In the genomic region with DNA sequence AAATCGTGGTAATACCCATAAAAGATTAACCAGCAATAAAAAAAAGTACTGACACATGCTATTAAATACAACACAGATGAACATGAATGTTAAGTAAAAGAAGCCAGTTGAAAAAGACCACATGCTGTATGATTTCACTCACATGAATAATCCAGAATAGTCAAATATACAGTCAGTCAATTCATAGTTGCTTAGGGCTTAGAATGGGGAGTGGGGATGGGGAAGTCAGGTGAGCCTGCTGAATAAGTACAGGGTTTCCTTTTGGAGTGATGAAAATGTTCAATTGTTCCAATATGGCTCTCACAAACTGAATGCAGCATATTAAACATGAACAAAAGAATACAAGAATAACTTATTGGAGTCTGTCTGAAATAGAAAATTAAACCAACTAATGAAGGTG, we compare ENCODE assay signal across 16 cellular contexts. TPM values are rescaled to one million over a fixed set of nuclear protein-coding genes. Genes with fewer than 3 reads are reported as not detected.
DNase-seq lines count a peak whose midpoint lies in the region; ATAC-seq, FAIRE-seq and TF ChIP-seq lines count a peak whose summit lies in the region.
"Had no signal": no experiment of that assay in that cellular context is flagged by ENCODE, and none has a peak within 500 bp of the region (broad histone marks: within the 10 kb centered on the region; RNA-seq: fewer than 3 reads in every experiment).

No MANE protein-coding gene starts in this region.

- H3K36me3 ChIP-seq in Karpas-422 (ENCODE audit: insufficient read depth, low read length), result no peaks in the 10 kb centered on the region
- no peaks in the 10 kb centered on the region for H3K36me3 ChIP-seq in astrocyte (ENCODE audit: insufficient read depth, low read length)
- H3K36me3 ChIP-seq: adrenal gland, transverse colon had no signal

- H3K4me1 Mint-ChIP-seq in activated CD4-positive, alpha-beta T cell treated with anti-CD3 and anti-CD28 coated beads for 36 hours, result peaks cover 36% of the 10 kb centered on the region
- H3K4me1 Mint-ChIP-seq in astrocyte (ENCODE audit: low read depth, unreplicated experiment), result peaks cover 5% of the 10 kb centered on the region
- peaks cover 31% of the 10 kb centered on the region for H3K4me1 Mint-ChIP-seq in neural crest cell

- no peak for FAIRE-seq in astrocyte (lab: Jason Lieb, UNC)

- H3K27me3 Mint-ChIP-seq in activated CD4-positive, alpha-beta T cell treated with anti-CD3 and anti-CD28 coated beads for 36 hours, result no peaks in the 10 kb centered on the region
- H3K27me3 Mint-ChIP-seq in astrocyte (ENCODE audit: low read depth, unreplicated experiment) (no peaks in the 10 kb centered on the region), neural crest cell (ENCODE audit: low read depth) (peaks cover 14% of the 10 kb centered on the region)
- H3K27me3 Mint-ChIP-seq: dendritic cell treated with granulocyte-macrophage colony-stimulating factor and Interleukin-4, amounts not matched to agents 40 ng/mL and 50 ng/mL, for 4 days had no signal

- CTCF ChIA-PET in activated CD4-positive, alpha-beta T cell treated with anti-CD3 and anti-CD28 coated beads for 36 hours (lab: Charles Lee), result interaction anchor here (1.7 to 1.8 kb wide), 2 partner anchors 28 to 145 kb away, joined by 5 to 9 read pairs; a partner anchor contains a TSS

- H3K27ac ChIP-seq in Karpas-422 (ENCODE audit: low read length) (no peak overlapping the region), astrocyte (ENCODE audit: low read depth, low read length) (no peak overlapping the region)
- H3K27ac ChIP-seq: adrenal gland, transverse colon had no signal

- no peak overlapping the region for H3K27ac Mint-ChIP-seq in activated CD4-positive, alpha-beta T cell treated with anti-CD3 and anti-CD28 coated beads for 36 hours
- no peak overlapping the region for H3K27ac Mint-ChIP-seq in astrocyte (ENCODE audit: unreplicated experiment)
- H3K27ac Mint-ChIP-seq in neural crest cell (ENCODE audit: unreplicated experiment), result no peak overlapping the region
- H3K27ac Mint-ChIP-seq: dendritic cell treated with granulocyte-macrophage colony-stimulating factor and Interleukin-4, amounts not matched to agents 40 ng/mL and 50 ng/mL, for 4 days had no signal

- H4K20me1 ChIP-seq in Karpas-422 (ENCODE audit: insufficient read depth, low read depth, low read length) (peaks cover 26% of the 10 kb centered on the region; the same call in 1 of the 2 replicates), astrocyte (ENCODE audit: insufficient read depth, low read length) (peaks cover 10% of the 10 kb centered on the region)

- H3K4me3 Mint-ChIP-seq in activated CD4-positive, alpha-beta T cell treated with anti-CD3 and anti-CD28 coated beads for 36 hours, result peak overlapping the region; percentile 90
- H3K4me3 Mint-ChIP-seq in astrocyte (ENCODE audit: unreplicated experiment) (peak overlapping the region; percentile 42), neural crest cell (peak overlapping the region; percentile 98)
- H3K4me3 Mint-ChIP-seq: dendritic cell treated with granulocyte-macrophage colony-stimulating factor and Interleukin-4, amounts not matched to agents 40 ng/mL and 50 ng/mL, for 4 days had no signal

- H3K4me2 ChIP-seq in Karpas-422 (ENCODE audit: low read depth, low read length, poor library complexity, severe bottlenecking) (peak overlapping the region; percentile 85), astrocyte (ENCODE audit: low read length) (peak overlapping the region; percentile 4)

- peaks cover 16% of the 10 kb centered on the region for H3K36me3 Mint-ChIP-seq in activated CD4-positive, alpha-beta T cell treated with anti-CD3 and anti-CD28 coated beads for 36 hours (ENCODE audit: low read depth)
- H3K36me3 Mint-ChIP-seq in astrocyte (ENCODE audit: low read depth, unreplicated experiment) (peaks cover 3% of the 10 kb centered on the region), neural crest cell (ENCODE audit: low read depth) (peaks cover 9% of the 10 kb centered on the region)

- TF ChIP-seq CTCF in astrocyte (IDR thresholded peaks at IDR 0.05; ENCODE audit: insufficient read depth, low read depth, low read length) (no peak), neural crest cell (conservative IDR thresholded peaks at IDR 0.05) (peak; percentile 17)

- POLR2A ChIA-PET in activated CD4-positive, alpha-beta T cell treated with anti-CD3 and anti-CD28 coated beads for 36 hours (lab: Charles Lee), result interaction anchor here (0.6 kb wide), 1 partner anchor 105 kb away, joined by 4 read pairs; no protein-coding TSS in a partner anchor

- intact Hi-C loops in activated CD4-positive, alpha-beta T cell treated with anti-CD3 and anti-CD28 coated beads for 36 hours (cut with DNase I, micrococcal nuclease), result loop anchor here in 1 of 2 experiments (10.0 kb wide), 2 partner anchors 423 to 793 kb away; a partner anchor contains a TSS

- no peak overlapping the region for H3K4me3 ChIP-seq in Karpas-422 (ENCODE audit: low read length)
- H3K4me3 ChIP-seq in astrocyte (ENCODE audit: insufficient read depth, low read depth, low read length), result no peak overlapping the region
- H3K4me3 ChIP-seq: adrenal gland, transverse colon had no signal

- H3K27me3 ChIP-seq in Karpas-422 (ENCODE audit: low read length) (no peaks in the 10 kb centered on the region), astrocyte (ENCODE audit: insufficient read depth, low read length) (no peaks in the 10 kb centered on the region)
- H3K27me3 ChIP-seq: adrenal gland, transverse colon had no signal

- H3K4me1 ChIP-seq in Karpas-422 (ENCODE audit: low read length) (peaks cover 28% of the 10 kb centered on the region), astrocyte (ENCODE audit: insufficient read depth, low read length) (peaks cover 7% of the 10 kb centered on the region)

- H3K9me3 Mint-ChIP-seq in activated CD4-positive, alpha-beta T cell treated with anti-CD3 and anti-CD28 coated beads for 36 hours (ENCODE audit: low read depth), result no peaks in the 10 kb centered on the region
- H3K9me3 Mint-ChIP-seq in astrocyte (ENCODE audit: unreplicated experiment) (no peaks in the 10 kb centered on the region), neural crest cell (no peaks in the 10 kb centered on the region)
- H3K9me3 Mint-ChIP-seq: dendritic cell treated with granulocyte-macrophage colony-stimulating factor and Interleukin-4, amounts not matched to agents 40 ng/mL and 50 ng/mL, for 4 days had no signal

- peaks cover 63% of the 10 kb centered on the region for H3K79me2 ChIP-seq in Karpas-422 (ENCODE audit: low read length)
- peaks cover 67% of the 10 kb centered on the region for H3K79me2 ChIP-seq in astrocyte (ENCODE audit: insufficient read depth, low read length)

- H3K9ac ChIP-seq in Karpas-422 (ENCODE audit: low read length) (no peak overlapping the region), astrocyte (ENCODE audit: low read length) (no peak overlapping the region)

- no peaks in the 10 kb centered on the region for H3K9me3 ChIP-seq in Karpas-422 (ENCODE audit: low read length)
- no peaks in the 10 kb centered on the region for H3K9me3 ChIP-seq in astrocyte (ENCODE audit: insufficient read depth, low read depth, low read length)
- H3K9me3 ChIP-seq: adrenal gland, transverse colon had no signal

- H2AFZ ChIP-seq in Karpas-422 (ENCODE audit: low read length) (no peak overlapping the region), astrocyte (ENCODE audit: low read depth, low read length) (no peak overlapping the region)

- no peaks in the 10 kb centered on the region for H3K9me2 ChIP-seq in Karpas-422 (replicated peaks; ENCODE audit: insufficient read depth, low read length)

- no peak for ATAC-seq in activated CD4-positive, alpha-beta T cell treated with anti-CD3 and anti-CD28 coated beads for 36 hours
- ATAC-seq in esophagus mucosa (no peak), GM18873 (IDR thresholded peaks at IDR 0.05; ENCODE audit: low FRiP score, unreplicated experiment) (no peak)

- no peak for DNase-seq in activated CD4-positive, alpha-beta T cell treated with anti-CD3 and anti-CD28 coated beads for 36 hours
- no peak for DNase-seq in activated CD4-positive, alpha-beta T cell treated with anti-CD3 and anti-CD28 coated beads for 48 hours
- DNase-seq in Karpas-422, result no peak
- no peak for DNase-seq in astrocyte (ENCODE audit: low read depth)
- DNase-seq in neural crest cell (ENCODE audit: low read depth, low spot score), result no peak
- DNase-seq in DMS53 treated with DMSO at 0.1 percent for 48 hours (lab: John Stamatoyannopoulos, UW; ENCODE audit: unreplicated experiment), result no peak
- DNase-seq: activated CD4-positive, alpha-beta T cell treated with anti-CD3 and anti-CD28 coated beads for 1 hour; adrenal gland; foreskin melanocyte; IMR-90; NCI-H187; NCI-H526 treated with DMSO at 0.1 percent for 48 hours; transverse colon had no signal

RNA-seq across cellular contexts. Expression of a gene that starts 1.8 kb away (rescaled TPM):
- 10 to 100 TPM; 76.9 to 77.1 TPM for total RNA-seq in activated CD4-positive, alpha-beta T cell treated with anti-CD3 and anti-CD28 coated beads for 36 hours
- total RNA-seq in Karpas-422 (2014; rRNA removed; shearing (Covaris generic); ENCODE audit: low replicate concordance), result 60.2 TPM in 2 replicates
- 47.0 and 50.1 TPM in 2 replicates for total RNA-seq in astrocyte
- 102 and 116 TPM in 2 replicates for total RNA-seq in neural crest cell
- total RNA-seq in esophagus mucosa, result 40.8 TPM

RNA-seq across cellular contexts. Expression of a gene that starts 31.0 kb away (rescaled TPM):
- total RNA-seq in activated CD4-positive, alpha-beta T cell treated with anti-CD3 and anti-CD28 coated beads for 36 hours, result 10 to 100 TPM; 16.0 to 31.2 TPM
- not detected in 2 replicates for total RNA-seq in Karpas-422 (2014; rRNA removed; shearing (Covaris generic); ENCODE audit: low replicate concordance)
- total RNA-seq in astrocyte (48.9 and 55.7 TPM in 2 replicates), neural crest cell (31.3 and 31.6 TPM in 2 replicates), esophagus mucosa (41.2 TPM)

Comparison
In these comparisons a context has a peak if more than half of its experiments do, and no peak if none do; other contexts are left out.
1. H3K4me3 Mint-ChIP-seq: peak in every context shown above with its lines; median percentile 98 in neural crest cell; 90 in activated CD4-positive, alpha-beta T cell treated with anti-CD3 and anti-CD28 coated beads for 36 hours; 42 in astrocyte.
2. RNA of a gene that starts 31.0 kb away (total RNA-seq): 48.9 to 55.7 TPM in astrocyte, 41.2 TPM in esophagus mucosa (single experiment), 31.3 to 31.6 TPM in neural crest cell and 16.0 to 31.2 TPM in activated CD4-positive, alpha-beta T cell treated with anti-CD3 and anti-CD28 coated beads for 36 hours; not detected in Karpas-422; every median in the first group is over 10 times any median in the second.